8 cellular contexts compared by ENCODE assay signal in the genomic region with DNA sequence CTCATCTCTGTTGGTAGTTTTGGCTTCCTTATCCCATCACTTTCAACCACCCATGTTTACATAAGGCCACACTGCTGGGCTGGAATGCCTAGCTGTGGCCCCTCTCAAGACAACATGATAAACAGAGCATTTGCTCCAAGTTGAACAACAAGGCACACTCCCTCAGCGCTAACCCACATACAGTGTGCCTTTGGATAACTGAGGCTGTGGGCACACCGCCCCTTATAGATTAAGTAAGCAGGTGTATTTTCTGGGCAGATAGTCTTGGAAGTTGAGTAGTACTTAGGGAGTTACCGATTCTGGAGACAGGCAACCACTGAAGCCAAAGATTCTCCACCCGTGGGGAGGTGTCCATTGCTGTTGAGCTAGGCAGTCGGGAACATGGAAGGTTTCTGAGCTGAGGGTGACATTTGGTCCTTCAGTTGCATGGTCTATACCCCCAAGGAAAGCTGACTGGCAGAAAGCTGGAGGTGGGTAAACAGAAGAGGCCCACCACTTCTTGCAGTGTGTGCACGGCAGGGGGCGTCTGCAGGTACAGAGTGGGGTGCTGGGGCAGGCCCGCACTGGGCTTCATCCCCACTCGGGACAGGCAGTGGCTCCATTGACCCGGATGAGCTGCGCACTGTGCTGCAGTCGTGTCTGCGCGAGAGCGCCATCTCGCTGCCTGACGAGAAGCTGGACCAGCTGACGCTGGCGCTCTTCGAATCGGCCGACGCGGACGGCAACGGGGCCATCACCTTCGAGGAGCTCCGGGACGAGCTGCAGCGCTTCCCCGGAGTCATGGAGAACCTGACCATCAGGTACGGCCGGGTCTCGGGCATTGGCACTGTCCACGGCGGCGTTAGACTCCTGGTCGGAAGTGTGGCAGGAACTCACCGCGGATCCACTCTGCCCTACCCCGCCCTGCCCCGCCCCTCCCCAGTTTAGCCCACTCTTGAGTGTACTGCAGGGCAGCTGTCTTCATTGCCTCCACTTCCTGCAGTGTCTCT. TPM values are rescaled to one million over a fixed set of nuclear protein-coding genes. Genes with fewer than 3 reads are reported as not detected.
DNase-seq lines count a peak whose midpoint lies in the region; TF ChIP-seq lines count a peak whose summit lies in the region.

No MANE protein-coding gene starts in this region.

- peak; percentile 19 to 65 for TF ChIP-seq CTCF in mammary epithelial cell (conservative IDR thresholded peaks at IDR 0.05 in 1 of 2, IDR thresholded peaks at IDR 0.05 in 1 of 2; ENCODE audit: extremely low read depth in 1 of 2, insufficient read depth in 1 of 2, low read depth in 1 of 2, low read length in 2 of 2)

- H3K79me2 ChIP-seq in mammary epithelial cell (ENCODE audit: insufficient read depth, low read length) = no peaks in the 10 kb centered on the region

- CTCF ChIA-PET in mammary epithelial cell (lab: Charles Lee; ENCODE audit: low non-redundant PET) = interaction anchor here (0.6 to 1.0 kb wide), 4 partner anchors 9 to 129 kb away, joined by 3 to 5 read pairs (median 4); a partner anchor contains a TSS

- no peaks in the 10 kb centered on the region for H3K9me3 ChIP-seq in mammary epithelial cell (replicated peaks; ENCODE audit: insufficient read depth, low read length)

- no peaks in the 10 kb centered on the region for H4K20me1 ChIP-seq in mammary epithelial cell (ENCODE audit: insufficient read depth, low read length)

- in situ Hi-C loops in SK-MEL-5 (cut with HindIII; ENCODE audit: low pct_unique_long_range_greater_than_20kb, low sequenced_read_pairs) = no loop called here
- in situ Hi-C loops in mammary epithelial cell (cut with MboI; ENCODE audit: low sequenced_read_pairs in 2 of 2) = no loop called here

- peak overlapping the region; percentile 59 for H2AFZ ChIP-seq in mammary epithelial cell (ENCODE audit: low read depth, low read length)

- no peak overlapping the region for H3K27ac ChIP-seq in mammary epithelial cell (ENCODE audit: insufficient read depth, low read depth, low read length)

- no TSS peak for BruUV-seq in mammary epithelial cell (replicated peaks; lab: Mats Ljungman, UMichigan)

- no peaks in the 10 kb centered on the region for H3K36me3 ChIP-seq in mammary epithelial cell (ENCODE audit: insufficient read depth, low read length)

- DNase-seq in NCI-H510A treated with DMSO at 0.1 percent for 48 hours (lab: John Stamatoyannopoulos, UW) (peak; percentile 7), NCI-H510A (lab: John Stamatoyannopoulos, UW) (no peak), SK-MEL-5 (ENCODE audit: low read depth, low spot score) (peak; percentile 77), mammary epithelial cell (no peak), islet precursor cell (peak; percentile 89), AML-193 (lab: John Stamatoyannopoulos, UW) (no peak), NCI-H2171 treated with DMSO at 0.1 percent for 48 hours (lab: John Stamatoyannopoulos, UW) (no peak)
- DNase-seq in stimulated activated CD4-positive, alpha-beta T cell treated with anti-CD3 and anti-CD28 coated beads, Interleukin-2, amount 100 ng/mL, for 24 hours = peak; percentile 21 to 52

- peak overlapping the region in 2 of 3 experiments; percentile 5 to 23 for H3K4me3 ChIP-seq in mammary epithelial cell (replicated peaks in 1 of 3; ENCODE audit: insufficient read depth in 1 of 3, low read depth in 2 of 3, low read length in 3 of 3)

- intact Hi-C loops in mammary epithelial cell (cut with micrococcal nuclease) = no loop called here

- no peak overlapping the region for H3K9ac ChIP-seq in mammary epithelial cell (ENCODE audit: insufficient read depth, low read length)

- WGBS in mammary epithelial cell (ENCODE audit: low coverage, missing lambda C conversion rate) = 41% methylated on average over 13 of the region's 42 CpGs

- H3K4me1 ChIP-seq in mammary epithelial cell (ENCODE audit: insufficient read depth, low read length) = peaks cover 30% of the 10 kb centered on the region

- dilution Hi-C loops in mammary epithelial cell (cut with HindIII; ENCODE audit: low sequenced_read_pairs) = no loop called here

- H3K27me3 ChIP-seq in mammary epithelial cell (ENCODE audit: insufficient read depth, low read length) = no peaks in the 10 kb centered on the region

- H3K4me2 ChIP-seq in mammary epithelial cell (ENCODE audit: insufficient read depth, low read depth, low read length) = peak overlapping the region; percentile 45

RNA-seq across cellular contexts. Expression of a gene that starts 16.8 kb away (rescaled TPM):
- total RNA-seq in SK-MEL-5 (2014; rRNA removed; shearing (Covaris generic)) = 4.0 TPM in 2 replicates
- 2.7 and 4.0 TPM in 2 replicates for polyA plus RNA-seq in SK-MEL-5 (2015; cell fraction: cytosol; rRNA removed)
- polyA plus RNA-seq in SK-MEL-5 (2015; cell fraction: nucleus; rRNA removed) = 13.5 and 21.5 TPM in 2 replicates
- total RNA-seq in mammary epithelial cell = under 1 TPM; 0.05 to 0.50 TPM
- polyA plus RNA-seq in mammary epithelial cell = 2.6 TPM
- 0.78 TPM for polyA minus RNA-seq in mammary epithelial cell

Comparison
In these comparisons a context has a peak if more than half of its experiments do, and no peak if none do; other contexts are left out.
1. DNase-seq: peak in NCI-H510A treated with DMSO at 0.1 percent for 48 hours (single experiment), SK-MEL-5 (single experiment), islet precursor cell (single experiment) and stimulated activated CD4-positive, alpha-beta T cell treated with anti-CD3 and anti-CD28 coated beads, Interleukin-2, amount 100 ng/mL, for 24 hours (2 of 2); none in NCI-H510A (single experiment), mammary epithelial cell (single experiment), AML-193 (0 of 2) and NCI-H2171 treated with DMSO at 0.1 percent for 48 hours (single experiment).